ENCODE assay signal across 2 cellular contexts in the genomic region with DNA sequence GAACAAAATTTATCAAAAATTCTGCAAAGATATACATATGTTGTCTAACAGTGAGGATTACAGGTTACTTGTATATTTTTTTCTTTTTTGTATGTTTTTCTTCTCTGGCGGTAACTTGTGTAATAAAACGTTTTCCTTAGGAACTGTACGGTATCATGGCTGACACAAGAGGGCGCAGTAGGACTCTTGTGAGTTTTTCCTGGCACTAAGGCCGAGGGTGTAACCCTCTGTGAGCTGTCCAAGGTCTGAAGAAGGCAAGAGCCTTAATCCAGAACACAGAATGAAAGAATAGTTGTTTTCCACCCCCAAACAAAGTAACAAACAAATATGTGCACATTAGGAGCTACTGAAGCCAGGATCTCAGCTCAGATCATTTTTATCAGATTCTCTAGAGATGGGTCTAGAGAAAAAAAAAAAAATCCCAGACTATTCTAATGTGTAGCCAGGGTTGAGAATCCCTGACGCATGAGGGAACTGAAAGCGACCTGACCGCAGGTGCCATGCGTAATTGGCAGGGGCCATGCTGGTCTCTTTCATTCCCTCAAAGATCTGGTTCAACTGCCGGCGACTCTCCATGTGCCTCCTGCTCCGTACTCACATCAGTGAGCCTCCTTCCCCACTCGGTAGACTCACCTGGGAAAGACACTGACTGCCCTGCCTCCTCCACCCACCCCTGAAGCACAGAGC.
A peak's percentile ranks its signal among the peaks of the same experiment; 100 is the strongest.
TF ChIP-seq lines count a peak whose summit lies in the region.

No MANE protein-coding gene starts in this region.

TF ChIP-seq in GM23338, 12 proteins besides CTCF, POLR2A, EP300 and RAD21:
- TF ChIP-seq, protein P1, sequence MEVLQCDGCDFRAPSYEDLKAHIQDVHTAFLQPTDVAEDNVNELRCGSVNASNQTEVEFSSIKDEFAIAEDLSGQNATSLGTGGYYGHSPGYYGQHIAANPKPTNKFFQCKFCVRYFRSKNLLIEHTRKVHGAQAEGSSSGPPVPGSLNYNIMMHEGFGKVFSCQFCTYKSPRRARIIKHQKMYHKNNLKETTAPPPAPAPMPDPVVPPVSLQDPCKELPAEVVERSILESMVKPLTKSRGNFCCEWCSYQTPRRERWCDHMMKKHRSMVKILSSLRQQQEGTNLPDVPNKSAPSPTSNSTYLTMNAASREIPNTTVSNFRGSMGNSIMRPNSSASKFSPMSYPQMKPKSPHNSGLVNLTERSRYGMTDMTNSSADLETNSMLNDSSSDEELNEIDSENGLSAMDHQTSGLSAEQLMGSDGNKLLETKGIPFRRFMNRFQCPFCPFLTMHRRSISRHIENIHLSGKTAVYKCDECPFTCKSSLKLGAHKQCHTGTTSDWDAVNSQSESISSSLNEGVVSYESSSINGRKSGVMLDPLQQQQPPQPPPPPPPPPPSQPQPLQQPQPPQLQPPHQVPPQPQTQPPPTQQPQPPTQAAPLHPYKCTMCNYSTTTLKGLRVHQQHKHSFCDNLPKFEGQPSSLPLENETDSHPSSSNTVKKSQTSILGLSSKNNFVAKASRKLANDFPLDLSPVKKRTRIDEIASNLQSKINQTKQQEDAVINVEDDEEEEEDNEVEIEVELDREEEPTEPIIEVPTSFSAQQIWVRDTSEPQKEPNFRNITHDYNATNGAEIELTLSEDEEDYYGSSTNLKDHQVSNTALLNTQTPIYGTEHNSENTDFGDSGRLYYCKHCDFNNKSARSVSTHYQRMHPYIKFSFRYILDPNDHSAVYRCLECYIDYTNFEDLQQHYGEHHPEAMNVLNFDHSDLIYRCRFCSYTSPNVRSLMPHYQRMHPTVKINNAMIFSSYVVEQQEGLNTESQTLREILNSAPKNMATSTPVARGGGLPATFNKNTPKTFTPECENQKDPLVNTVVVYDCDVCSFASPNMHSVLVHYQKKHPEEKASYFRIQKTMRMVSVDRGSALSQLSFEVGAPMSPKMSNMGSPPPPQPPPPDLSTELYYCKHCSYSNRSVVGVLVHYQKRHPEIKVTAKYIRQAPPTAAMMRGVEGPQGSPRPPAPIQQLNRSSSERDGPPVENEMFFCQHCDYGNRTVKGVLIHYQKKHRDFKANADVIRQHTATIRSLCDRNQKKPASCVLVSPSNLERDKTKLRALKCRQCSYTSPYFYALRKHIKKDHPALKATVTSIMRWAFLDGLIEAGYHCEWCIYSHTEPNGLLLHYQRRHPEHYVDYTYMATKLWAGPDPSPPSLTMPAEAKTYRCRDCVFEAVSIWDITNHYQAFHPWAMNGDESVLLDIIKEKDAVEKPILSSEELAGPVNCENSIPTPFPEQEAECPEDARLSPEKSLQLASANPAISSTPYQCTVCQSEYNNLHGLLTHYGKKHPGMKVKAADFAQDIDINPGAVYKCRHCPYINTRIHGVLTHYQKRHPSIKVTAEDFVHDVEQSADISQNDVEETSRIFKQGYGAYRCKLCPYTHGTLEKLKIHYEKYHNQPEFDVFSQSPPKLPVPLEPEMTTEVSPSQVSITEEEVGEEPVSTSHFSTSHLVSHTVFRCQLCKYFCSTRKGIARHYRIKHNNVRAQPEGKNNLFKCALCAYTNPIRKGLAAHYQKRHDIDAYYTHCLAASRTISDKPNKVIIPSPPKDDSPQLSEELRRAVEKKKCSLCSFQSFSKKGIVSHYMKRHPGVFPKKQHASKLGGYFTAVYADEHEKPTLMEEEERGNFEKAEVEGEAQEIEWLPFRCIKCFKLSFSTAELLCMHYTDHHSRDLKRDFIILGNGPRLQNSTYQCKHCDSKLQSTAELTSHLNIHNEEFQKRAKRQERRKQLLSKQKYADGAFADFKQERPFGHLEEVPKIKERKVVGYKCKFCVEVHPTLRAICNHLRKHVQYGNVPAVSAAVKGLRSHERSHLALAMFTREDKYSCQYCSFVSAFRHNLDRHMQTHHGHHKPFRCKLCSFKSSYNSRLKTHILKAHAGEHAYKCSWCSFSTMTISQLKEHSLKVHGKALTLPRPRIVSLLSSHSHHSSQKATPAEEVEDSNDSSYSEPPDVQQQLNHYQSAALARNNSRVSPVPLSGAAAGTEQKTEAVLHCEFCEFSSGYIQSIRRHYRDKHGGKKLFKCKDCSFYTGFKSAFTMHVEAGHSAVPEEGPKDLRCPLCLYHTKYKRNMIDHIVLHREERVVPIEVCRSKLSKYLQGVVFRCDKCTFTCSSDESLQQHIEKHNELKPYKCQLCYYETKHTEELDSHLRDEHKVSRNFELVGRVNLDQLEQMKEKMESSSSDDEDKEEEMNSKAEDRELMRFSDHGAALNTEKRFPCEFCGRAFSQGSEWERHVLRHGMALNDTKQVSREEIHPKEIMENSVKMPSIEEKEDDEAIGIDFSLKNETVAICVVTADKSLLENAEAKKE (CRISPR knock-in tag; IDR thresholded peaks at IDR 0.05) = no peak
- no peak for TF ChIP-seq NANOG (IDR thresholded peaks at IDR 0.05; ENCODE audit: borderline replicate concordance)
- TF ChIP-seq, protein P2, sequence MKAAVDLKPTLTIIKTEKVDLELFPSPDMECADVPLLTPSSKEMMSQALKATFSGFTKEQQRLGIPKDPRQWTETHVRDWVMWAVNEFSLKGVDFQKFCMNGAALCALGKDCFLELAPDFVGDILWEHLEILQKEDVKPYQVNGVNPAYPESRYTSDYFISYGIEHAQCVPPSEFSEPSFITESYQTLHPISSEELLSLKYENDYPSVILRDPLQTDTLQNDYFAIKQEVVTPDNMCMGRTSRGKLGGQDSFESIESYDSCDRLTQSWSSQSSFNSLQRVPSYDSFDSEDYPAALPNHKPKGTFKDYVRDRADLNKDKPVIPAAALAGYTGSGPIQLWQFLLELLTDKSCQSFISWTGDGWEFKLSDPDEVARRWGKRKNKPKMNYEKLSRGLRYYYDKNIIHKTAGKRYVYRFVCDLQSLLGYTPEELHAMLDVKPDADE (IDR thresholded peaks at IDR 0.05) = no peak
- TF ChIP-seq, protein P3, sequence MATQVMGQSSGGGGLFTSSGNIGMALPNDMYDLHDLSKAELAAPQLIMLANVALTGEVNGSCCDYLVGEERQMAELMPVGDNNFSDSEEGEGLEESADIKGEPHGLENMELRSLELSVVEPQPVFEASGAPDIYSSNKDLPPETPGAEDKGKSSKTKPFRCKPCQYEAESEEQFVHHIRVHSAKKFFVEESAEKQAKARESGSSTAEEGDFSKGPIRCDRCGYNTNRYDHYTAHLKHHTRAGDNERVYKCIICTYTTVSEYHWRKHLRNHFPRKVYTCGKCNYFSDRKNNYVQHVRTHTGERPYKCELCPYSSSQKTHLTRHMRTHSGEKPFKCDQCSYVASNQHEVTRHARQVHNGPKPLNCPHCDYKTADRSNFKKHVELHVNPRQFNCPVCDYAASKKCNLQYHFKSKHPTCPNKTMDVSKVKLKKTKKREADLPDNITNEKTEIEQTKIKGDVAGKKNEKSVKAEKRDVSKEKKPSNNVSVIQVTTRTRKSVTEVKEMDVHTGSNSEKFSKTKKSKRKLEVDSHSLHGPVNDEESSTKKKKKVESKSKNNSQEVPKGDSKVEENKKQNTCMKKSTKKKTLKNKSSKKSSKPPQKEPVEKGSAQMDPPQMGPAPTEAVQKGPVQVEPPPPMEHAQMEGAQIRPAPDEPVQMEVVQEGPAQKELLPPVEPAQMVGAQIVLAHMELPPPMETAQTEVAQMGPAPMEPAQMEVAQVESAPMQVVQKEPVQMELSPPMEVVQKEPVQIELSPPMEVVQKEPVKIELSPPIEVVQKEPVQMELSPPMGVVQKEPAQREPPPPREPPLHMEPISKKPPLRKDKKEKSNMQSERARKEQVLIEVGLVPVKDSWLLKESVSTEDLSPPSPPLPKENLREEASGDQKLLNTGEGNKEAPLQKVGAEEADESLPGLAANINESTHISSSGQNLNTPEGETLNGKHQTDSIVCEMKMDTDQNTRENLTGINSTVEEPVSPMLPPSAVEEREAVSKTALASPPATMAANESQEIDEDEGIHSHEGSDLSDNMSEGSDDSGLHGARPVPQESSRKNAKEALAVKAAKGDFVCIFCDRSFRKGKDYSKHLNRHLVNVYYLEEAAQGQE (IDR thresholded peaks at IDR 0.05; ENCODE audit: unreplicated experiment) = peak; percentile 88
- TF ChIP-seq EZH2phosphoT487 (IDR thresholded peaks at IDR 0.05; ENCODE audit: unreplicated experiment) = no peak

TF ChIP-seq in HepG2, 621 proteins besides CTCF, POLR2A, EP300 and RAD21 (continued from another document and continues in another):
- peak; percentile 56; the same call in 1 of the 2 replicates for TF ChIP-seq ERF (CRISPR knock-in tag; IDR thresholded peaks at IDR 0.05)
- TF ChIP-seq EHMT2 (IDR thresholded peaks at IDR 0.05; ENCODE audit: borderline replicate concordance, low read depth, low read length) = peak; percentile 89; the same call in 1 of the 2 replicates
- 0 out of 2 replicates have a peak, but pooled peaks have one; percentile 32 for TF ChIP-seq MIXL1 (CRISPR knock-in tag; IDR thresholded peaks at IDR 0.05)
- no peak for TF ChIP-seq ZC3H4 (CRISPR knock-in tag; IDR thresholded peaks at IDR 0.05; ENCODE audit: borderline replicate concordance)
- TF ChIP-seq STAG1 (CRISPR knock-in tag; IDR thresholded peaks at IDR 0.05) = peak; percentile 94
- TF ChIP-seq ZNF703 (CRISPR knock-in tag; IDR thresholded peaks at IDR 0.05; ENCODE audit: borderline replicate concordance) = no peak
- 0 out of 2 replicates have a peak, but pooled peaks have one; percentile 32 for TF ChIP-seq ETV6 (CRISPR knock-in tag; conservative IDR thresholded peaks at IDR 0.05)
- TF ChIP-seq FOXK1 (CRISPR knock-in tag; IDR thresholded peaks at IDR 0.05; ENCODE audit: borderline replicate concordance, low read depth) = peak; percentile 47; the same call in 1 of the 2 replicates
- TF ChIP-seq, protein P4, sequence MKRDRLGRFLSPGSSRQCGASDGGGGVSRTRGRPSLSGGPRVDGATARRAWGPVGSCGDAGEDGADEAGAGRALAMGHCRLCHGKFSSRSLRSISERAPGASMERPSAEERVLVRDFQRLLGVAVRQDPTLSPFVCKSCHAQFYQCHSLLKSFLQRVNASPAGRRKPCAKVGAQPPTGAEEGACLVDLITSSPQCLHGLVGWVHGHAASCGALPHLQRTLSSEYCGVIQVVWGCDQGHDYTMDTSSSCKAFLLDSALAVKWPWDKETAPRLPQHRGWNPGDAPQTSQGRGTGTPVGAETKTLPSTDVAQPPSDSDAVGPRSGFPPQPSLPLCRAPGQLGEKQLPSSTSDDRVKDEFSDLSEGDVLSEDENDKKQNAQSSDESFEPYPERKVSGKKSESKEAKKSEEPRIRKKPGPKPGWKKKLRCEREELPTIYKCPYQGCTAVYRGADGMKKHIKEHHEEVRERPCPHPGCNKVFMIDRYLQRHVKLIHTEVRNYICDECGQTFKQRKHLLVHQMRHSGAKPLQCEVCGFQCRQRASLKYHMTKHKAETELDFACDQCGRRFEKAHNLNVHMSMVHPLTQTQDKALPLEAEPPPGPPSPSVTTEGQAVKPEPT (CRISPR knock-in tag; IDR thresholded peaks at IDR 0.05; ENCODE audit: low read depth) = no peak
- TF ChIP-seq, protein P5, sequence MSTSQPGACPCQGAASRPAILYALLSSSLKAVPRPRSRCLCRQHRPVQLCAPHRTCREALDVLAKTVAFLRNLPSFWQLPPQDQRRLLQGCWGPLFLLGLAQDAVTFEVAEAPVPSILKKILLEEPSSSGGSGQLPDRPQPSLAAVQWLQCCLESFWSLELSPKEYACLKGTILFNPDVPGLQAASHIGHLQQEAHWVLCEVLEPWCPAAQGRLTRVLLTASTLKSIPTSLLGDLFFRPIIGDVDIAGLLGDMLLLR (CRISPR knock-in tag; IDR thresholded peaks at IDR 0.05) = no peak
- TF ChIP-seq TGIF2 (CRISPR knock-in tag; IDR thresholded peaks at IDR 0.05) = 0 out of 2 replicates have a peak, but pooled peaks have one; percentile 60
- TF ChIP-seq CENPT (CRISPR knock-in tag; IDR thresholded peaks at IDR 0.05; ENCODE audit: low read depth) = no peak
- 0 out of 2 replicates have a peak, but pooled peaks have one; percentile 54 for TF ChIP-seq KDM3A (CRISPR knock-in tag; IDR thresholded peaks at IDR 0.05; ENCODE audit: low read depth)
- TF ChIP-seq KLF12 (CRISPR knock-in tag; IDR thresholded peaks at IDR 0.05; ENCODE audit: borderline replicate concordance) = peak; percentile 85
- TF ChIP-seq, protein P6, sequence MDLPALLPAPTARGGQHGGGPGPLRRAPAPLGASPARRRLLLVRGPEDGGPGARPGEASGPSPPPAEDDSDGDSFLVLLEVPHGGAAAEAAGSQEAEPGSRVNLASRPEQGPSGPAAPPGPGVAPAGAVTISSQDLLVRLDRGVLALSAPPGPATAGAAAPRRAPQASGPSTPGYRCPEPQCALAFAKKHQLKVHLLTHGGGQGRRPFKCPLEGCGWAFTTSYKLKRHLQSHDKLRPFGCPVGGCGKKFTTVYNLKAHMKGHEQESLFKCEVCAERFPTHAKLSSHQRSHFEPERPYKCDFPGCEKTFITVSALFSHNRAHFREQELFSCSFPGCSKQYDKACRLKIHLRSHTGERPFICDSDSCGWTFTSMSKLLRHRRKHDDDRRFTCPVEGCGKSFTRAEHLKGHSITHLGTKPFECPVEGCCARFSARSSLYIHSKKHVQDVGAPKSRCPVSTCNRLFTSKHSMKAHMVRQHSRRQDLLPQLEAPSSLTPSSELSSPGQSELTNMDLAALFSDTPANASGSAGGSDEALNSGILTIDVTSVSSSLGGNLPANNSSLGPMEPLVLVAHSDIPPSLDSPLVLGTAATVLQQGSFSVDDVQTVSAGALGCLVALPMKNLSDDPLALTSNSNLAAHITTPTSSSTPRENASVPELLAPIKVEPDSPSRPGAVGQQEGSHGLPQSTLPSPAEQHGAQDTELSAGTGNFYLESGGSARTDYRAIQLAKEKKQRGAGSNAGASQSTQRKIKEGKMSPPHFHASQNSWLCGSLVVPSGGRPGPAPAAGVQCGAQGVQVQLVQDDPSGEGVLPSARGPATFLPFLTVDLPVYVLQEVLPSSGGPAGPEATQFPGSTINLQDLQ (CRISPR knock-in tag; IDR thresholded peaks at IDR 0.05) = no peak
- TF ChIP-seq NCOA2 (CRISPR knock-in tag; IDR thresholded peaks at IDR 0.05) = no peak
- TF ChIP-seq SOX13 (IDR thresholded peaks at IDR 0.05) = no peak
- 0 out of 4 replicates have a peak, but pooled peaks of 1 of the 2 experiments have one; percentile 16 for TF ChIP-seq SOX13 (CRISPR knock-in tag; conservative IDR thresholded peaks at IDR 0.05 in 1 of 2, IDR thresholded peaks at IDR 0.05 in 1 of 2)
- no peak for TF ChIP-seq ZNF24 (IDR thresholded peaks at IDR 0.05)
- TF ChIP-seq ISL2 (CRISPR knock-in tag; IDR thresholded peaks at IDR 0.05) = peak; percentile 26; the same call in 1 of the 2 replicates
- 0 out of 2 replicates have a peak, but pooled peaks have one; percentile 26 for TF ChIP-seq GATAD1 (CRISPR knock-in tag; IDR thresholded peaks at IDR 0.05)
- peak; percentile 29; the same call in 1 of the 2 replicates for TF ChIP-seq ZNF232 (CRISPR knock-in tag; IDR thresholded peaks at IDR 0.05; ENCODE audit: borderline replicate concordance)
- TF ChIP-seq REPIN1 (CRISPR knock-in tag; IDR thresholded peaks at IDR 0.05; ENCODE audit: borderline replicate concordance, low read depth) = 0 out of 2 replicates have a peak, but pooled peaks have one; percentile 24
- no peak for TF ChIP-seq ELF4 (CRISPR knock-in tag; IDR thresholded peaks at IDR 0.05; ENCODE audit: borderline replicate concordance)
- TF ChIP-seq, protein P7, sequence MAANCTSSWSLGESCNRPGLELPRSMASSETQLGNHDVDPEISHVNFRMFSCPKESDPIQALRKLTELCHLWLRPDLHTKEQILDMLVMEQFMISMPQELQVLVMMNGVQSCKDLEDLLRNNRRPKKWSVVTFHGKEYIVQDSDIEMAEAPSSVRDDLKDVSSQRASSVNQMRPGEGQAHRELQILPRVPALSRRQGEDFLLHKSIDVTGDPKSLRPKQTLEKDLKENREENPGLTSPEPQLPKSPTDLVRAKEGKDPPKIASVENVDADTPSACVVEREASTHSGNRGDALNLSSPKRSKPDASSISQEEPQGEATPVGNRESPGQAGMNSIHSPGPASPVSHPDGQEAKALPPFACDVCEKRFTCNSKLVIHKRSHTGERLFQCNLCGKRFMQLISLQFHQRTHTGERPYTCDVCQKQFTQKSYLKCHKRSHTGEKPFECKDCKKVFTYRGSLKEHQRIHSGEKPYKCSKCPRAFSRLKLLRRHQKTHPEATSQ (CRISPR knock-in tag; IDR thresholded peaks at IDR 0.05; ENCODE audit: borderline replicate concordance) = 0 out of 2 replicates have a peak, but pooled peaks have one; percentile 38
- TF ChIP-seq MIER3 (CRISPR knock-in tag; IDR thresholded peaks at IDR 0.05; ENCODE audit: borderline replicate concordance) = 0 out of 2 replicates have a peak, but pooled peaks have one; percentile 42
- 0 out of 2 replicates have a peak, but pooled peaks have one; percentile 53 for TF ChIP-seq PPARG (CRISPR knock-in tag; conservative IDR thresholded peaks at IDR 0.05)
